Comparison of ENCODE assay signal across 29 cellular contexts in the genomic region with DNA sequence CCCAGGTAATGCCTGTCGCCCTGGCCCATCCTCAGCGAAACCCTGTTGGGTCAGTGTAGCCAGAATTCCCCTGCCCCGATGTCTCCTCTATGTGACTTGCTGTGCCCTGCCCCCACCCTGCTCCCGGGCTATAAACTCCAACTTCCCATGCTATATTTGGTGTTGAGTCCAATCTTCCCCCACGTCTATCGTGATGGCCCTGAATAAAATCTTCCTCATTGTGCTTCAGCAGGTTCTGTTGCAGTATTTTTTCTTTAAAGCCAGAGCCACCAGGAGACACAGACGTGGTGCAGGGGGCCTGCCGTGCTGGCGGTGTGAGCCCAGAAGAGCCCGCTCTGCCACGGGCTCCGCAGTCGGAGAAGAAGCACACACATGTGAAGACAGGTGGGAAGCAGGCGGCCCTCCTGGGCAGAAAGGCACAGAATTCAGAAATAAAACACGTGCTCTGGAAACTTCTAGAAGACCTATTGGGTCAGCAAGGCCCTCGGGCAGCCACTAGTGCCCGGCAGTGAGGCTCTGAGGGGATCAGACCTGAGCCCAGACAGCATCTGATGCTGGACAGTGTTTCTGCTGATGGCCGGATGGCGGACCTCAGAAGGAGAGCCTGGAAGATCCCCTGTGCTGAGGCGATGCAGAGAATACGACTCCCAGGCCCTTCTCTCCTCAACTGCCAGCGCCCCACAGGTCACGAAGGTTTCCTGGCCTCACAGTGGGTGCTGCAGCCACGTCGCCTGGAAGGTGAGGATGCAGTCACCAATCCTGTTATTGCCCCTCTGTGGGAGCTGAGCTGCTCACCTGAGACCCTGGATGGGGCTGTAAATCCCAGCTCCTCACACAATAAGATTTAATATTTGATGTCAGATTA.
DNase-seq lines count a peak whose midpoint lies in the region; ATAC-seq and TF ChIP-seq lines count a peak whose summit lies in the region.
"Had no signal": no experiment of that assay in that cellular context is flagged by ENCODE, and none has a peak within 500 bp of the region (broad histone marks: within the 10 kb centered on the region; RNA-seq: fewer than 3 reads in every experiment).

No MANE protein-coding gene starts in this region.

- no peak overlapping the region for H3K4me3 Mint-ChIP-seq in chondrocyte (ENCODE audit: unreplicated experiment)
- H3K4me3 Mint-ChIP-seq: neural crest cell had no signal

- DNase-seq in activated effector memory CD4-positive, alpha-beta T cell treated with anti-CD3 and anti-CD28 coated beads, Interleukin-2, amount 50 U/mL, for 16 hours, result peak; percentile 50
- DNase-seq in activated effector memory CD4-positive, alpha-beta T cell treated with Interleukin-2 at 50 U/mL for 16 hours, result no peak
- DNase-seq in chondrocyte (ENCODE audit: low spot score), result peak; percentile 64
- DNase-seq in mucosa of gallbladder (ENCODE audit: low spot score), result peak; percentile 8
- DNase-seq in testis, result peak; percentile 6
- DNase-seq in kidney tubule cell (ENCODE audit: low spot score), result no peak
- no peak for DNase-seq in NCI-H524 treated with DMSO at 0.1 percent for 48 hours (lab: John Stamatoyannopoulos, UW)
- DNase-seq: activated CD4-positive, alpha-beta T cell treated with anti-CD3 and anti-CD28 coated beads for 48 hours; activated naive CD4-positive, alpha-beta T cell; BE2C; body of pancreas; Caco-2; DMS79 treated with DMSO at 0.1 percent for 48 hours; IMR-90; NCI-H1092 treated with DMSO at 0.1 percent for 48 hours; NCI-H187 treated with DMSO at 0.1 percent for 48 hours; NCI-H526 treated with DMSO at 0.1 percent for 48 hours; stimulated activated CD4-positive, alpha-beta T cell treated with anti-CD3 and anti-CD28 coated beads, Interleukin-2, amount 100 ng/mL, for 24 hours had no signal

- no peak overlapping the region for H3K4me3 ChIP-seq in testis
- H3K4me3 ChIP-seq: body of pancreas, GM12878, HAP-1, hepatocyte, lung, psoas muscle, skin epidermis had no signal

- TF ChIP-seq CTCF in chondrocyte (IDR thresholded peaks at IDR 0.05) (no peak), testis (IDR thresholded peaks at IDR 0.05) (no peak)

- H3K4me1 Mint-ChIP-seq in chondrocyte (ENCODE audit: low read depth), result no peaks in the 10 kb centered on the region
- H3K4me1 Mint-ChIP-seq: neural crest cell had no signal

- no peaks in the 10 kb centered on the region for H3K4me1 ChIP-seq in testis
- H3K4me1 ChIP-seq: BE2C, body of pancreas, Caco-2, HAP-1, psoas muscle had no signal

- ATAC-seq in HG03460 (IDR thresholded peaks at IDR 0.05; ENCODE audit: unreplicated experiment), result no peak
- ATAC-seq: body of pancreas, esophagus mucosa, GM12878, psoas muscle had no signal

- no peak for TF ChIP-seq POLR2A in testis (IDR thresholded peaks at IDR 0.05)

- no peak overlapping the region for H3K27ac ChIP-seq in testis
- H3K27ac ChIP-seq: body of pancreas, hepatocyte, psoas muscle, skin epidermis had no signal

- no peak overlapping the region for H3K27ac Mint-ChIP-seq in chondrocyte (ENCODE audit: unreplicated experiment)
- H3K27ac Mint-ChIP-seq: effector memory CD8-positive, alpha-beta T cell had no signal

- H3K36me3 Mint-ChIP-seq in chondrocyte (ENCODE audit: low read depth), result no peaks in the 10 kb centered on the region

- H3K9me3 Mint-ChIP-seq in chondrocyte (ENCODE audit: low read depth), result peaks cover 19% of the 10 kb centered on the region

- no peaks in the 10 kb centered on the region for H3K27me3 ChIP-seq in testis
- H3K27me3 ChIP-seq: hepatocyte had no signal

- H3K9me3 ChIP-seq in testis, result no peaks in the 10 kb centered on the region
- H3K9me3 ChIP-seq: BE2C, Caco-2, HAP-1, psoas muscle, SK-N-SH had no signal

- 88 to 92% methylated on average over 23 to 25 of the region's 25 CpGs for WGBS in testis, 2 donors

- peaks cover 16% of the 10 kb centered on the region for H3K27me3 Mint-ChIP-seq in chondrocyte (ENCODE audit: low read depth)

- intact Hi-C loops in testis (cut with DNase I; ENCODE audit: low total_unique reads), result no loop called here

- H3K36me3 ChIP-seq in testis (ENCODE audit: low read depth, missing control alignments), result no peaks in the 10 kb centered on the region
- H3K36me3 ChIP-seq: BE2C, HAP-1 had no signal

Comparison
In these comparisons a context has a peak if more than half of its experiments do, and no peak if none do; other contexts are left out.
1. DNase-seq: peak in activated effector memory CD4-positive, alpha-beta T cell treated with anti-CD3 and anti-CD28 coated beads, Interleukin-2, amount 50 U/mL, for 16 hours (single experiment), chondrocyte (single experiment), mucosa of gallbladder (single experiment) and testis (single experiment); none in activated effector memory CD4-positive, alpha-beta T cell treated with Interleukin-2 at 50 U/mL for 16 hours (single experiment), kidney tubule cell (single experiment) and NCI-H524 treated with DMSO at 0.1 percent for 48 hours (single experiment).